2 cellular contexts compared by ENCODE assay signal in the genomic region with DNA sequence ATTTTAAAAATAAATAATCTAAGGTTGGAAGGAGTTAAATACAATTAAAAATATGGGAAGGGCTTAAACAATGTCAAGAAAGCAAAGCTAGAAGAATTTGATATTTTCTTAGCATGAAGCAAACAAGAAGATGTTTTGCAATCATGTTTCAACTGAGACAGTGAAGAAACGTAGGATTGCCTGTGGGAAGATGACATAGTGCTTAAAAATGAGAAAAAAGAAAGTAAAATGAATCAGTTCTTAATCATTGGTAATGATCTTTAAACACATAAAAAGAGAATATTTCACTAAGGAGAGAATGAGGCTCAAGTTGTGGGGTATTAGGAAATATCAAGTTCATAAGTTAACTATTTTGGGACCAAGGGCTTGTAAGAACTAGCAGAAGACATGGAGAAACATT.
TF ChIP-seq lines count a peak whose summit lies in the region.

No MANE protein-coding gene starts in this region.

TF ChIP-seq in SK-N-SH, 30 proteins besides CTCF, POLR2A, EP300 and RAD21:
- TF ChIP-seq, protein P1, sequence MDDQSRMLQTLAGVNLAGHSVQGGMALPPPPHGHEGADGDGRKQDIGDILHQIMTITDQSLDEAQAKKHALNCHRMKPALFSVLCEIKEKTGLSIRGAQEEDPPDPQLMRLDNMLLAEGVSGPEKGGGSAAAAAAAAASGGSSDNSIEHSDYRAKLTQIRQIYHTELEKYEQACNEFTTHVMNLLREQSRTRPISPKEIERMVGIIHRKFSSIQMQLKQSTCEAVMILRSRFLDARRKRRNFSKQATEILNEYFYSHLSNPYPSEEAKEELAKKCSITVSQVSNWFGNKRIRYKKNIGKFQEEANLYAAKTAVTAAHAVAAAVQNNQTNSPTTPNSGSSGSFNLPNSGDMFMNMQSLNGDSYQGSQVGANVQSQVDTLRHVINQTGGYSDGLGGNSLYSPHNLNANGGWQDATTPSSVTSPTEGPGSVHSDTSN (IDR thresholded peaks at IDR 0.05), result no peak
- no peak for TF ChIP-seq POLR2AphosphoS5 (IDR thresholded peaks at IDR 0.05; ENCODE audit: low read depth, low read length)
- no peak for TF ChIP-seq EZH2phosphoT487 (IDR thresholded peaks at IDR 0.05; ENCODE audit: borderline replicate concordance, low read depth)
- no peak for TF ChIP-seq TEAD4 (IDR thresholded peaks at IDR 0.05; ENCODE audit: borderline replicate concordance, insufficient read depth)
- no peak for TF ChIP-seq TAF1 (IDR thresholded peaks at IDR 0.05; ENCODE audit: borderline replicate concordance, low read depth, low read length)
- no peak for TF ChIP-seq SIN3A (IDR thresholded peaks at IDR 0.05; ENCODE audit: borderline replicate concordance, low read depth, low read length)
- TF ChIP-seq, protein P2, sequence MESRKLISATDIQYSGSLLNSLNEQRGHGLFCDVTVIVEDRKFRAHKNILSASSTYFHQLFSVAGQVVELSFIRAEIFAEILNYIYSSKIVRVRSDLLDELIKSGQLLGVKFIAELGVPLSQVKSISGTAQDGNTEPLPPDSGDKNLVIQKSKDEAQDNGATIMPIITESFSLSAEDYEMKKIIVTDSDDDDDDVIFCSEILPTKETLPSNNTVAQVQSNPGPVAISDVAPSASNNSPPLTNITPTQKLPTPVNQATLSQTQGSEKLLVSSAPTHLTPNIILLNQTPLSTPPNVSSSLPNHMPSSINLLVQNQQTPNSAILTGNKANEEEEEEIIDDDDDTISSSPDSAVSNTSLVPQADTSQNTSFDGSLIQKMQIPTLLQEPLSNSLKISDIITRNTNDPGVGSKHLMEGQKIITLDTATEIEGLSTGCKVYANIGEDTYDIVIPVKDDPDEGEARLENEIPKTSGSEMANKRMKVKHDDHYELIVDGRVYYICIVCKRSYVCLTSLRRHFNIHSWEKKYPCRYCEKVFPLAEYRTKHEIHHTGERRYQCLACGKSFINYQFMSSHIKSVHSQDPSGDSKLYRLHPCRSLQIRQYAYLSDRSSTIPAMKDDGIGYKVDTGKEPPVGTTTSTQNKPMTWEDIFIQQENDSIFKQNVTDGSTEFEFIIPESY (IDR thresholded peaks at IDR 0.05; ENCODE audit: borderline replicate concordance, low read depth), result no peak
- TF ChIP-seq FOXM1 (IDR thresholded peaks at IDR 0.05; ENCODE audit: low read depth), result no peak
- no peak for TF ChIP-seq RXRA (IDR thresholded peaks at IDR 0.05; ENCODE audit: borderline replicate concordance, low read depth)
- no peak for TF ChIP-seq ELF1 (IDR thresholded peaks at IDR 0.05)
- no peak for TF ChIP-seq FOXJ3 (CRISPR knock-in tag; IDR thresholded peaks at IDR 0.05)
- no peak for TF ChIP-seq JUND (IDR thresholded peaks at IDR 0.05)
- TF ChIP-seq RFX5 (IDR thresholded peaks at IDR 0.05; ENCODE audit: low read length), result no peak
- no peak for TF ChIP-seq YY1 (IDR thresholded peaks at IDR 0.05; ENCODE audit: low read depth)

TF ChIP-seq in SK-N-SH treated with all-trans-retinoic acid at 6 μM for 48 hours, 23 proteins besides CTCF, POLR2A, EP300 and RAD21 (continued from another document):
- TF ChIP-seq, protein P3, sequence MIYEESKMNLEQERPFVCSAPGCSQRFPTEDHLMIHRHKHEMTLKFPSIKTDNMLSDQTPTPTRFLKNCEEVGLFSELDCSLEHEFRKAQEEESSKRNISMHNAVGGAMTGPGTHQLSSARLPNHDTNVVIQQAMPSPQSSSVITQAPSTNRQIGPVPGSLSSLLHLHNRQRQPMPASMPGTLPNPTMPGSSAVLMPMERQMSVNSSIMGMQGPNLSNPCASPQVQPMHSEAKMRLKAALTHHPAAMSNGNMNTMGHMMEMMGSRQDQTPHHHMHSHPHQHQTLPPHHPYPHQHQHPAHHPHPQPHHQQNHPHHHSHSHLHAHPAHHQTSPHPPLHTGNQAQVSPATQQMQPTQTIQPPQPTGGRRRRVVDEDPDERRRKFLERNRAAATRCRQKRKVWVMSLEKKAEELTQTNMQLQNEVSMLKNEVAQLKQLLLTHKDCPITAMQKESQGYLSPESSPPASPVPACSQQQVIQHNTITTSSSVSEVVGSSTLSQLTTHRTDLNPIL (CRISPR knock-in tag; IDR thresholded peaks at IDR 0.05; ENCODE audit: low read depth), result no peak
- TF ChIP-seq, protein P4, sequence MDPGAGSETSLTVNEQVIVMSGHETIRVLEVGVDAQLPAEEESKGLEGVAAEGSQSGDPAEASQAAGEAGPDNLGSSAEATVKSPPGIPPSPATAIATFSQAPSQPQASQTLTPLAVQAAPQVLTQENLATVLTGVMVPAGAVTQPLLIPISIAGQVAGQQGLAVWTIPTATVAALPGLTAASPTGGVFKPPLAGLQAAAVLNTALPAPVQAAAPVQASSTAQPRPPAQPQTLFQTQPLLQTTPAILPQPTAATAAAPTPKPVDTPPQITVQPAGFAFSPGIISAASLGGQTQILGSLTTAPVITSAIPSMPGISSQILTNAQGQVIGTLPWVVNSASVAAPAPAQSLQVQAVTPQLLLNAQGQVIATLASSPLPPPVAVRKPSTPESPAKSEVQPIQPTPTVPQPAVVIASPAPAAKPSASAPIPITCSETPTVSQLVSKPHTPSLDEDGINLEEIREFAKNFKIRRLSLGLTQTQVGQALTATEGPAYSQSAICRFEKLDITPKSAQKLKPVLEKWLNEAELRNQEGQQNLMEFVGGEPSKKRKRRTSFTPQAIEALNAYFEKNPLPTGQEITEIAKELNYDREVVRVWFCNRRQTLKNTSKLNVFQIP (CRISPR knock-in tag; IDR thresholded peaks at IDR 0.05; ENCODE audit: borderline replicate concordance, low read depth), result no peak
- TF ChIP-seq ARNTL (CRISPR knock-in tag; IDR thresholded peaks at IDR 0.05; ENCODE audit: borderline replicate concordance, low read depth) (no peak), ZNF70 (CRISPR knock-in tag; IDR thresholded peaks at IDR 0.05) (no peak), BACH2 (CRISPR knock-in tag; IDR thresholded peaks at IDR 0.05; ENCODE audit: borderline replicate concordance) (no peak), TCF4 (CRISPR knock-in tag; IDR thresholded peaks at IDR 0.05; ENCODE audit: borderline replicate concordance) (no peak), OSR1 (CRISPR knock-in tag; IDR thresholded peaks at IDR 0.05) (no peak), ZC3H10 (CRISPR knock-in tag; IDR thresholded peaks at IDR 0.05) (no peak), ZFP30 (CRISPR knock-in tag; IDR thresholded peaks at IDR 0.05) (no peak), PPARA (CRISPR knock-in tag; IDR thresholded peaks at IDR 0.05; ENCODE audit: borderline replicate concordance) (no peak)
- TF ChIP-seq, protein P5, sequence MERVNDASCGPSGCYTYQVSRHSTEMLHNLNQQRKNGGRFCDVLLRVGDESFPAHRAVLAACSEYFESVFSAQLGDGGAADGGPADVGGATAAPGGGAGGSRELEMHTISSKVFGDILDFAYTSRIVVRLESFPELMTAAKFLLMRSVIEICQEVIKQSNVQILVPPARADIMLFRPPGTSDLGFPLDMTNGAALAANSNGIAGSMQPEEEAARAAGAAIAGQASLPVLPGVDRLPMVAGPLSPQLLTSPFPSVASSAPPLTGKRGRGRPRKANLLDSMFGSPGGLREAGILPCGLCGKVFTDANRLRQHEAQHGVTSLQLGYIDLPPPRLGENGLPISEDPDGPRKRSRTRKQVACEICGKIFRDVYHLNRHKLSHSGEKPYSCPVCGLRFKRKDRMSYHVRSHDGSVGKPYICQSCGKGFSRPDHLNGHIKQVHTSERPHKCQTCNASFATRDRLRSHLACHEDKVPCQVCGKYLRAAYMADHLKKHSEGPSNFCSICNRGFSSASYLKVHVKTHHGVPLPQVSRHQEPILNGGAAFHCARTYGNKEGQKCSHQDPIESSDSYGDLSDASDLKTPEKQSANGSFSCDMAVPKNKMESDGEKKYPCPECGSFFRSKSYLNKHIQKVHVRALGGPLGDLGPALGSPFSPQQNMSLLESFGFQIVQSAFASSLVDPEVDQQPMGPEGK (CRISPR knock-in tag; IDR thresholded peaks at IDR 0.05; ENCODE audit: borderline replicate concordance), result no peak
